Comparison of ENCODE assay signal across 2 cellular contexts in the genomic region with DNA sequence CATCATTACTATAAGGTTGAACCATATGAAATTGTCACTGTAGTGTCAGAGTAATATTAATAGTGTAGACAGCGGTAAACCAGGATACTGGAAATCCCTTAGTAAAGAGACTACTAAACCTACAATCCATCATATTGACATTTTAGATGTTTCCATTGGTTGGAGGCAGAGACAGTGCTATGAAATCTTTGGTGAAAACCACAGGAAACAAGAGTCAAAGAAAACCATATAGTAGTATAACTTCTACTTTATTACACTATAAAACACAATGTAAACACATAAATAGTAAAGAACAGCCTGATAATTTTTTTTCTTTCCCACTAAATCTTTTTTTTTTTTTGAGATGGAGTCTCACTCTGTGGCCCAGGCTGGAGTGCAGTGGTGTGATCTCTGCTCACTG.
TF ChIP-seq lines count a peak whose summit lies in the region.

No MANE protein-coding gene starts in this region.

TF ChIP-seq in HepG2, 621 proteins besides CTCF, POLR2A, EP300 and RAD21:
- TF ChIP-seq MEF2D (CRISPR knock-in tag; IDR thresholded peaks at IDR 0.05) (no peak), MTF2 (CRISPR knock-in tag; IDR thresholded peaks at IDR 0.05; ENCODE audit: borderline replicate concordance) (no peak), MBNL3 (CRISPR knock-in tag; conservative IDR thresholded peaks at IDR 0.05) (no peak), ZNF441 (CRISPR knock-in tag; IDR thresholded peaks at IDR 0.05; ENCODE audit: borderline replicate concordance) (no peak), ZNF674 (CRISPR knock-in tag; IDR thresholded peaks at IDR 0.05; ENCODE audit: low read depth) (no peak), ARNT2 (CRISPR knock-in tag; IDR thresholded peaks at IDR 0.05; ENCODE audit: low read depth) (no peak), ZNF337 (CRISPR knock-in tag; IDR thresholded peaks at IDR 0.05; ENCODE audit: borderline replicate concordance, low read depth) (no peak), ZNF777 (CRISPR knock-in tag; IDR thresholded peaks at IDR 0.05) (no peak), ZNF703 (CRISPR knock-in tag; IDR thresholded peaks at IDR 0.05; ENCODE audit: borderline replicate concordance) (no peak), KDM5A (IDR thresholded peaks at IDR 0.05; ENCODE audit: borderline replicate concordance, low read length) (no peak), FOXC1 (CRISPR knock-in tag; IDR thresholded peaks at IDR 0.05; ENCODE audit: borderline replicate concordance) (no peak), NRL (CRISPR knock-in tag; IDR thresholded peaks at IDR 0.05; ENCODE audit: borderline replicate concordance) (no peak), MYC (CRISPR knock-in tag; IDR thresholded peaks at IDR 0.05; ENCODE audit: borderline replicate concordance) (no peak), SPEN (CRISPR knock-in tag; IDR thresholded peaks at IDR 0.05; ENCODE audit: low read depth) (no peak), ZNF101 (CRISPR knock-in tag; IDR thresholded peaks at IDR 0.05; ENCODE audit: borderline replicate concordance, low read depth) (no peak)

TF ChIP-seq in endothelial cell of umbilical vein, 7 proteins besides CTCF, POLR2A, EP300 and RAD21:
- TF ChIP-seq GATA2 (IDR thresholded peaks at IDR 0.05; ENCODE audit: insufficient read depth, insufficient read length, low read depth, low read length), result no peak
- no peak for TF ChIP-seq FOS (IDR thresholded peaks at IDR 0.05; ENCODE audit: borderline replicate concordance, insufficient read depth, low read length)
- no peak for TF ChIP-seq JUN (IDR thresholded peaks at IDR 0.05; ENCODE audit: borderline replicate concordance, insufficient read depth, insufficient read length, low read depth)
- TF ChIP-seq EZH2 (IDR thresholded peaks at IDR 0.05; ENCODE audit: borderline replicate concordance, low read depth, low read length, severe bottlenecking), result no peak
- TF ChIP-seq, protein P1, sequence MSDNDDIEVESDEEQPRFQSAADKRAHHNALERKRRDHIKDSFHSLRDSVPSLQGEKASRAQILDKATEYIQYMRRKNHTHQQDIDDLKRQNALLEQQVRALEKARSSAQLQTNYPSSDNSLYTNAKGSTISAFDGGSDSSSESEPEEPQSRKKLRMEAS (IDR thresholded peaks at IDR 0.05; ENCODE audit: insufficient read depth, insufficient read length), result no peak
- no peak for TF ChIP-seq MYC (IDR thresholded peaks at IDR 0.05; ENCODE audit: low read depth, low read length)
- TF ChIP-seq POLR2AphosphoS5 (IDR thresholded peaks at IDR 0.05; ENCODE audit: insufficient read depth, low read depth, low read length), result no peak
TF ChIP-seq in endothelial cell of umbilical vein: peak in this region for 0.
